16 cellular contexts compared by ENCODE assay signal in the genomic region with DNA sequence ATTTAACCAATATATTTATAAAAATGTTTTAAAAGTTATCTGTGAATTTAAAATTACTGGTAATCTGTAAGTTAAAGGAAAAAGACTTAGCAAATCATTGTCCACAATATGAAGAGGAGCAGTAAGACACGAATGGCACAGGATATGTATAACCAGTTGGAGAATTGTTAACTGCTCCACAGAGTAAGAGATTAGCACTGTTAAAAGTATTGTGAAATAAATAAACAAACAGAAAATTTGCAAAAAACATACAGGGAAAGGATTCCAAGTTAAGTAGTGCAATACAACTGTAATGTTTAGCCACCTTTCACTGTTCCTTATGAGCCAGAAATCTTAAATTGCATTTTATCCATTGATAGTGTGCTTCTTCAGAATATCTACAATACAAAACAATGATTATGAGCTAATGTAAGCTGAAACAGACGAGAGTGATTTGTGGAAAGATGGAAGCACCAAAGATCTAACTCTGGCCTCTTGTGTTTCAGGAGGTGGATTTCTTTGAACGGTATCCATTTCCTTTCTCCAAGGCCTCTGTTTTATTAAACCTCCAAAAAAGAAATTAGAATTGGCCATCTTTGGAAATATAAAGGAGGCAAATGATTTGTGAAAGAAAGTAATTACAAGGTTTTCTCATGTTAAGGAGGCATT.
"Had no signal": no experiment of that assay in that cellular context is flagged by ENCODE, and none has a peak within 500 bp of the region (broad histone marks: within the 10 kb centered on the region; RNA-seq: fewer than 3 reads in every experiment).

No MANE protein-coding gene starts in this region.

- H3K9me3 Mint-ChIP-seq: activated CD4-positive, alpha-beta memory T cell treated with anti-CD3 and anti-CD28 coated beads, Interleukin-2, amount 10 ng/mL, durations not matched to agents 7 days and 5 days; activated naive CD4-positive, alpha-beta T cell treated with anti-CD3 and anti-CD28 coated beads, Interleukin-2, amount 10 ng/mL, durations not matched to agents 7 days and 5 days; activated T-cell treated with anti-CD3 and anti-CD28 coated beads, Interleukin-2, amount 50 U/mL, for 24 hours; naive B cell; type B pancreatic cell had no signal

- H3K27me3 ChIP-seq: heart left ventricle had no signal

- H3K36me3 ChIP-seq: heart left ventricle had no signal

- H3K27me3 Mint-ChIP-seq: activated CD4-positive, alpha-beta memory T cell treated with anti-CD3 and anti-CD28 coated beads, Interleukin-2, amount 10 ng/mL, durations not matched to agents 7 days and 5 days; activated naive CD4-positive, alpha-beta T cell treated with anti-CD3 and anti-CD28 coated beads, Interleukin-2, amount 10 ng/mL, durations not matched to agents 7 days and 5 days; activated T-cell treated with anti-CD3 and anti-CD28 coated beads, Interleukin-2, amount 50 U/mL, for 24 hours; naive B cell had no signal

- H3K9me3 ChIP-seq: heart left ventricle had no signal

- H3K4me3 ChIP-seq: coronary artery, heart left ventricle, lung, skin epidermis had no signal

- DNase-seq: activated CD4-positive, alpha-beta memory T cell treated with anti-CD3 and anti-CD28 coated beads, Interleukin-2, amount 10 ng/mL, durations not matched to agents 7 days and 5 days; activated CD4-positive, alpha-beta T cell treated with anti-CD3 and anti-CD28 coated beads for 4 hours; activated naive CD4-positive, alpha-beta T cell treated with anti-CD3 and anti-CD28 coated beads, Interleukin-2, amount 10 ng/mL, durations not matched to agents 7 days and 5 days; activated T-cell treated with anti-CD3 and anti-CD28 coated beads, Interleukin-2, amount 50 U/mL, for 24 hours; central memory CD4-positive, alpha-beta T cell; effector memory CD4-positive, alpha-beta T cell; foreskin melanocyte; heart left ventricle; immature natural killer cell; naive B cell; stimulated activated CD4-positive, alpha-beta T cell treated with anti-CD3 and anti-CD28 coated beads, Interleukin-4, amount 100 ng/mL, for 24 hours; stimulated activated naive CD4-positive, alpha-beta T cell had no signal

- H3K36me3 Mint-ChIP-seq: activated naive CD4-positive, alpha-beta T cell treated with anti-CD3 and anti-CD28 coated beads, Interleukin-2, amount 10 ng/mL, durations not matched to agents 7 days and 5 days; immature natural killer cell; naive B cell had no signal

- ATAC-seq: heart left ventricle had no signal

- H3K27ac ChIP-seq: coronary artery, heart left ventricle, skin epidermis had no signal

- H3K27ac Mint-ChIP-seq: activated CD4-positive, alpha-beta memory T cell treated with anti-CD3 and anti-CD28 coated beads, Interleukin-2, amount 10 ng/mL, durations not matched to agents 7 days and 5 days; activated naive CD4-positive, alpha-beta T cell treated with anti-CD3 and anti-CD28 coated beads, Interleukin-2, amount 10 ng/mL, durations not matched to agents 7 days and 5 days; activated T-cell treated with anti-CD3 and anti-CD28 coated beads, Interleukin-2, amount 50 U/mL, for 24 hours; immature natural killer cell; naive B cell; type B pancreatic cell had no signal

- H3K4me3 Mint-ChIP-seq: activated CD4-positive, alpha-beta memory T cell treated with anti-CD3 and anti-CD28 coated beads, Interleukin-2, amount 10 ng/mL, durations not matched to agents 7 days and 5 days; activated naive CD4-positive, alpha-beta T cell treated with anti-CD3 and anti-CD28 coated beads, Interleukin-2, amount 10 ng/mL, durations not matched to agents 7 days and 5 days; activated T-cell treated with anti-CD3 and anti-CD28 coated beads, Interleukin-2, amount 50 U/mL, for 24 hours; immature natural killer cell; naive B cell; type B pancreatic cell had no signal

- H3K4me1 Mint-ChIP-seq: activated CD4-positive, alpha-beta memory T cell treated with anti-CD3 and anti-CD28 coated beads, Interleukin-2, amount 10 ng/mL, durations not matched to agents 7 days and 5 days; activated naive CD4-positive, alpha-beta T cell treated with anti-CD3 and anti-CD28 coated beads, Interleukin-2, amount 10 ng/mL, durations not matched to agents 7 days and 5 days; immature natural killer cell; naive B cell had no signal
